Comparison of ENCODE assay signal across 11 cellular contexts in the genomic region with DNA sequence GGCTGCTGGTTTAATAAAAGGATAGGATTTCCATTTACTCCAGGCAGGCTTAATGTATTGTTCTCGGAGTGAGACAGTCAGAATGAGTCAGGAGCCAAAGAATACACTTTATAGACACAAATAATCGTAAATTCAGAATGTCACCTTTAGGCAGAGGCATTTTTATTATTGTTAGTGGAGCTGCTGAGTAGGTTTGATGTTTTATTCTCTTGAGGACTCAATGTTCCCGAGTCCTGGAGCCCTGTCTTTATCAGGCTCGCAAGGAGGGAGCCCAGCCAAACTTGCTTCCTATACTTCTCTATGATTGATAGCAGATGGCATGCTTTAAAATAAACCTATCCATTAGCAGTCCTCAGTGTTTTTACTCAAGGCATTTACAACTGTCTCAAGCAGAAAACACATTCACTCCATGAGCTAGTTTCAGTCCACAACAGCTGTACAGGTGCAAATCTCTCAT.
DNase-seq lines count a peak whose midpoint lies in the region; ATAC-seq, FAIRE-seq and TF ChIP-seq lines count a peak whose summit lies in the region.
"Had no signal": no experiment of that assay in that cellular context is flagged by ENCODE, and none has a peak within 500 bp of the region (broad histone marks: within the 10 kb centered on the region; RNA-seq: fewer than 3 reads in every experiment).

No MANE protein-coding gene starts in this region.

- intact Hi-C loops in activated CD4-positive, alpha-beta T cell treated with anti-CD3 and anti-CD28 coated beads, Interleukin-2, amount 10 ng/mL, durations not matched to agents 24 days and 14 days (cut with micrococcal nuclease), result no loop called here

- H3K9me3 Mint-ChIP-seq in activated CD4-positive, alpha-beta T cell treated with anti-CD3 and anti-CD28 coated beads, Interleukin-2, amount 10 ng/mL, durations not matched to agents 24 days and 14 days, result no peaks in the 10 kb centered on the region
- H3K9me3 Mint-ChIP-seq: activated B cell treated with CpG ODN at 0.5 μM for 24 hours had no signal

- H3K4me1 Mint-ChIP-seq in activated CD4-positive, alpha-beta T cell treated with anti-CD3 and anti-CD28 coated beads, Interleukin-2, amount 10 ng/mL, durations not matched to agents 24 days and 14 days, result no peaks in the 10 kb centered on the region
- H3K4me1 Mint-ChIP-seq: activated B cell treated with CpG ODN at 0.5 μM for 24 hours had no signal

- ATAC-seq in HG02763 (IDR thresholded peaks at IDR 0.05; ENCODE audit: unreplicated experiment), result no peak
- ATAC-seq in GM21619 (IDR thresholded peaks at IDR 0.05; ENCODE audit: unreplicated experiment), result no peak

- FAIRE-seq in bronchial epithelial cell (lab: Jason Lieb, UNC), result no peak

- no peak overlapping the region for H3K27ac Mint-ChIP-seq in activated CD4-positive, alpha-beta T cell treated with anti-CD3 and anti-CD28 coated beads, Interleukin-2, amount 10 ng/mL, durations not matched to agents 24 days and 14 days
- H3K27ac Mint-ChIP-seq: activated B cell treated with CpG ODN at 0.5 μM for 24 hours had no signal

- no peaks in the 10 kb centered on the region for H3K36me3 ChIP-seq in bronchial epithelial cell (ENCODE audit: control insufficient read depth, insufficient read depth, low read length)
- H3K36me3 ChIP-seq: BLaER1 treated with 17β-estradiol and CSF1 and Interleukin-3, amounts not matched to agents 10 nM and 100 nM had no signal

- no peaks in the 10 kb centered on the region for H3K27me3 Mint-ChIP-seq in activated CD4-positive, alpha-beta T cell treated with anti-CD3 and anti-CD28 coated beads, Interleukin-2, amount 10 ng/mL, durations not matched to agents 24 days and 14 days
- H3K27me3 Mint-ChIP-seq: activated B cell treated with CpG ODN at 0.5 μM for 24 hours had no signal

- no peaks in the 10 kb centered on the region for H3K36me3 Mint-ChIP-seq in activated CD4-positive, alpha-beta T cell treated with anti-CD3 and anti-CD28 coated beads, Interleukin-2, amount 10 ng/mL, durations not matched to agents 24 days and 14 days (ENCODE audit: low read depth)

- H3K4me3 Mint-ChIP-seq in activated CD4-positive, alpha-beta T cell treated with anti-CD3 and anti-CD28 coated beads, Interleukin-2, amount 10 ng/mL, durations not matched to agents 24 days and 14 days, result no peak overlapping the region
- H3K4me3 Mint-ChIP-seq: activated B cell treated with CpG ODN at 0.5 μM for 24 hours had no signal

- H3K27me3 ChIP-seq in bronchial epithelial cell (ENCODE audit: control insufficient read depth, insufficient read depth, low read length), result no peaks in the 10 kb centered on the region
- H3K27me3 ChIP-seq: BLaER1 treated with 17β-estradiol and CSF1 and Interleukin-3, amounts not matched to agents 10 nM and 100 nM had no signal

- no peak for TF ChIP-seq CTCF in bronchial epithelial cell (IDR thresholded peaks at IDR 0.05; ENCODE audit: insufficient read depth, low read length, severe bottlenecking)

- no peak overlapping the region for H3K4me3 ChIP-seq in bronchial epithelial cell (ENCODE audit: low read depth, low read length)
- H3K4me3 ChIP-seq: BLaER1 treated with 17β-estradiol and CSF1 and Interleukin-3, amounts not matched to agents 10 nM and 100 nM had no signal

- DNase-seq in DMS153 (lab: John Stamatoyannopoulos, UW) (peak; percentile 72), LoVo (ENCODE audit: low spot score) (peak; percentile 3), bronchial epithelial cell (ENCODE audit: low read depth) (peak; percentile 33), iris pigment epithelial cell (ENCODE audit: low read depth) (peak; percentile 37), RKO (ENCODE audit: low spot score) (no peak)
- DNase-seq in activated CD4-positive, alpha-beta T cell treated with anti-CD3 and anti-CD28 coated beads, Interleukin-2, amount 10 ng/mL, durations not matched to agents 24 days and 14 days, result no peak
- DNase-seq: activated B cell treated with CpG ODN at 0.5 μM for 24 hours, NCI-H1694 had no signal

Comparison
In these comparisons a context has a peak if more than half of its experiments do, and no peak if none do; other contexts are left out.
1. DNase-seq: peak in DMS153 (single experiment), LoVo (single experiment), bronchial epithelial cell (single experiment) and iris pigment epithelial cell (single experiment); none in RKO (single experiment) and activated CD4-positive, alpha-beta T cell treated with anti-CD3 and anti-CD28 coated beads, Interleukin-2, amount 10 ng/mL, durations not matched to agents 24 days and 14 days (single experiment).